In genomic region chr17:63487014-63487339, GRCh38 we compare ENCODE assay signal across 22 cellular contexts.
"Had no signal": no experiment of that assay in that cellular context is flagged by ENCODE, and none has a peak within 500 bp of the region (broad histone marks: within the 10 kb centered on the region; RNA-seq: fewer than 3 reads in every experiment).

No MANE protein-coding gene starts in this region.

- H3K27ac Mint-ChIP-seq: activated CD4-positive, alpha-beta memory T cell treated with anti-CD3 and anti-CD28 coated beads for 36 hours; activated naive CD4-positive, alpha-beta T cell treated with anti-CD3 and anti-CD28 coated beads for 36 hours; activated naive CD8-positive, alpha-beta T cell; activated T-helper 17 cell treated with anti-CD3 and anti-CD28 coated beads, Interleukin-2, amount 50 U/mL, for 72 hours had no signal

- H3K27ac ChIP-seq: brain microvascular endothelial cell, cardiac muscle cell, VCaP had no signal

- DNase-seq: activated CD4-positive, alpha-beta memory T cell treated with anti-CD3 and anti-CD28 coated beads for 36 hours; activated CD4-positive, alpha-beta T cell treated with anti-CD3 and anti-CD28 coated beads, Interleukin-2, amount 10 ng/mL, durations not matched to agents 7 days and 5 days; activated CD4-positive, CD25-positive, alpha-beta regulatory T cell; activated CD8-positive, alpha-beta memory T cell treated with anti-CD3 and anti-CD28 coated beads for 24 hours; activated gamma-delta T cell; activated naive CD4-positive, alpha-beta T cell treated with anti-CD3 and anti-CD28 coated beads for 36 hours; activated T-cell treated with anti-CD3 and anti-CD28 coated beads for 4 hours; activated T-cell treated with anti-CD3 and anti-CD28 coated beads, Interleukin-2, amount 50 U/mL, for 48 hours; brain microvascular endothelial cell; Kasumi-1; NCI-H1105 treated with DMSO at 0.1 percent for 48 hours; NCI-H1436 treated with DMSO at 0.1 percent for 48 hours; NCI-H187; NCI-H2081; NCI-H510A treated with DMSO at 0.1 percent for 48 hours; NCI-H69; SIG-M5; T-helper 1 cell had no signal

- H3K4me1 Mint-ChIP-seq: activated CD4-positive, alpha-beta T cell treated with anti-CD3 and anti-CD28 coated beads, Interleukin-2, amount 10 ng/mL, durations not matched to agents 7 days and 5 days; activated T-helper 17 cell treated with anti-CD3 and anti-CD28 coated beads, Interleukin-2, amount 50 U/mL, for 72 hours had no signal

- ATAC-seq: activated T-helper 17 cell treated with anti-CD3 and anti-CD28 coated beads, Interleukin-2, amount 50 U/mL, for 72 hours had no signal

- H3K27me3 Mint-ChIP-seq: activated CD4-positive, alpha-beta memory T cell treated with anti-CD3 and anti-CD28 coated beads for 36 hours; activated CD4-positive, alpha-beta T cell treated with anti-CD3 and anti-CD28 coated beads, Interleukin-2, amount 10 ng/mL, durations not matched to agents 7 days and 5 days; activated naive CD8-positive, alpha-beta T cell; activated T-helper 17 cell treated with anti-CD3 and anti-CD28 coated beads, Interleukin-2, amount 50 U/mL, for 72 hours had no signal

- H3K27me3 ChIP-seq: cardiac muscle cell had no signal

- H3K36me3 ChIP-seq: brain microvascular endothelial cell, cardiac muscle cell had no signal

- H3K4me3 ChIP-seq: cardiac muscle cell had no signal

- H3K36me3 Mint-ChIP-seq: activated CD4-positive, alpha-beta memory T cell treated with anti-CD3 and anti-CD28 coated beads for 36 hours; activated naive CD8-positive, alpha-beta T cell had no signal

- H3K9me3 Mint-ChIP-seq: activated CD4-positive, alpha-beta memory T cell treated with anti-CD3 and anti-CD28 coated beads for 36 hours; activated CD4-positive, alpha-beta T cell treated with anti-CD3 and anti-CD28 coated beads, Interleukin-2, amount 10 ng/mL, durations not matched to agents 7 days and 5 days; activated naive CD4-positive, alpha-beta T cell treated with anti-CD3 and anti-CD28 coated beads for 36 hours; activated T-helper 17 cell treated with anti-CD3 and anti-CD28 coated beads, Interleukin-2, amount 50 U/mL, for 72 hours had no signal

- H3K4me3 Mint-ChIP-seq: activated CD4-positive, alpha-beta memory T cell treated with anti-CD3 and anti-CD28 coated beads for 36 hours; activated CD4-positive, alpha-beta T cell treated with anti-CD3 and anti-CD28 coated beads, Interleukin-2, amount 10 ng/mL, durations not matched to agents 7 days and 5 days; activated naive CD4-positive, alpha-beta T cell treated with anti-CD3 and anti-CD28 coated beads for 36 hours; activated naive CD8-positive, alpha-beta T cell; activated T-helper 17 cell treated with anti-CD3 and anti-CD28 coated beads, Interleukin-2, amount 50 U/mL, for 72 hours had no signal
